ENCODE assay signal across 8 cellular contexts in genomic region chr1:65419681-65420589, GRCh38. TPM values are rescaled to one million over a fixed set of nuclear protein-coding genes. Genes with fewer than 3 reads are reported as not detected.
DNase-seq lines count a peak whose midpoint lies in the region; ATAC-seq, FAIRE-seq and TF ChIP-seq lines count a peak whose summit lies in the region.

No MANE protein-coding gene starts in this region.

- no peaks in the 10 kb centered on the region for H3K9me3 ChIP-seq in DOHH2 (ENCODE audit: control insufficient read depth, insufficient read depth, low read length)
- H3K9me3 ChIP-seq in Karpas-422 (ENCODE audit: low read length), result no peaks in the 10 kb centered on the region

- peaks cover 25% of the 10 kb centered on the region for H3K4me1 ChIP-seq in DOHH2 (ENCODE audit: control insufficient read depth, low read length)
- peaks cover 32% of the 10 kb centered on the region for H3K4me1 ChIP-seq in GM23338 (ENCODE audit: insufficient read depth)
- H3K4me1 ChIP-seq in Karpas-422 (ENCODE audit: low read length), result peaks cover 38% of the 10 kb centered on the region

- H3K27ac Mint-ChIP-seq in GM23338 (peak overlapping the region; percentile 95), naive B cell (peak overlapping the region in 5 of 6 donors; percentile 91 to 97 (median 94))
- H3K27ac Mint-ChIP-seq in stimulated activated effector memory CD8-positive, alpha-beta T cell treated with anti-CD3 and anti-CD28 coated beads, Interleukin-12 subunit alpha, Interleukin-12 subunit beta, amount 100 ng/mL, for 72 hours, result no peak overlapping the region

- H3F3A ChIP-seq in DOHH2 (ENCODE audit: control insufficient read depth, insufficient read depth) (no peaks in the 10 kb centered on the region), GM23338 (replicated peaks; ENCODE audit: low read depth) (peaks cover 11% of the 10 kb centered on the region; the same call in 1 of the 2 replicates)

- H3K4me3 Mint-ChIP-seq in GM23338 (no peak overlapping the region; the same call in 2 of the 3 replicates), naive B cell (peak overlapping the region in 1 of 8 donors; percentile 97)
- H3K4me3 Mint-ChIP-seq in stimulated activated effector memory CD8-positive, alpha-beta T cell treated with anti-CD3 and anti-CD28 coated beads, Interleukin-12 subunit alpha, Interleukin-12 subunit beta, amount 100 ng/mL, for 72 hours, result no peak overlapping the region

- DNase-seq in GM23338 (ENCODE audit: low spot score) (peak; percentile 99), Karpas-422 (peak; percentile 99), RCC 7860 (ENCODE audit: low spot score) (peak; percentile 98), activated T-helper 1 cell treated with Interleukin-2 at 50 U/mL for 16 hours (ENCODE audit: low read depth) (peak; percentile 97), fibroblast of gingiva (ENCODE audit: low read depth) (peak; percentile 99), naive B cell (peak; percentile 98)
- peak; percentile 92 to 98 for DNase-seq in stimulated activated effector memory CD8-positive, alpha-beta T cell treated with anti-CD3 and anti-CD28 coated beads, Interleukin-12 subunit alpha, Interleukin-12 subunit beta, amount 100 ng/mL, for 72 hours (ENCODE audit: low spot score in 2 of 2)

- H3K27me3 Mint-ChIP-seq in GM23338 (ENCODE audit: insufficient read depth, low read depth, poor library complexity) (peaks cover 3% of the 10 kb centered on the region), naive B cell (peaks cover 0 to 9% (median 9%) of the 10 kb centered on the region in 3 donors)

- H3K4me1 Mint-ChIP-seq in GM23338 (peaks cover 33% of the 10 kb centered on the region; the same call in 2 of the 3 replicates), naive B cell (peaks cover 6 to 12% (median 9%) of the 10 kb centered on the region in 3 donors)
- H3K4me1 Mint-ChIP-seq in stimulated activated effector memory CD8-positive, alpha-beta T cell treated with anti-CD3 and anti-CD28 coated beads, Interleukin-12 subunit alpha, Interleukin-12 subunit beta, amount 100 ng/mL, for 72 hours, result peaks cover 23% of the 10 kb centered on the region

- H3K9me2 ChIP-seq in DOHH2 (replicated peaks; ENCODE audit: control insufficient read depth, low read length), result no peaks in the 10 kb centered on the region
- H3K9me2 ChIP-seq in GM23338 (ENCODE audit: insufficient read depth), result no peaks in the 10 kb centered on the region
- H3K9me2 ChIP-seq in Karpas-422 (replicated peaks; ENCODE audit: insufficient read depth, low read length), result no peaks in the 10 kb centered on the region

- H3K4me3 ChIP-seq in DOHH2 (ENCODE audit: low read length) (peak overlapping the region; percentile 99), GM23338 (peak overlapping the region; percentile 82), Karpas-422 (ENCODE audit: low read length) (peak overlapping the region; percentile 95)

- no peak for TF ChIP-seq CTCF in DOHH2 (IDR thresholded peaks at IDR 0.05; ENCODE audit: low read depth, low read length, poor library complexity, severe bottlenecking)
- TF ChIP-seq CTCF in GM23338 (conservative IDR thresholded peaks at IDR 0.05; ENCODE audit: low read depth in 2 of 2), result no peak

- peak; percentile 73 for FAIRE-seq in RCC 7860 (lab: Jason Lieb, UNC)

- H3K27me3 ChIP-seq in DOHH2 (ENCODE audit: control insufficient read depth, low read length) (no peaks in the 10 kb centered on the region), GM23338 (ENCODE audit: insufficient read depth) (no peaks in the 10 kb centered on the region), Karpas-422 (ENCODE audit: low read length) (no peaks in the 10 kb centered on the region)

- peak overlapping the region; percentile 98 for H3K4me2 ChIP-seq in DOHH2 (ENCODE audit: low read length)
- peak overlapping the region; percentile 86 for H3K4me2 ChIP-seq in GM23338
- peak overlapping the region; percentile 88 for H3K4me2 ChIP-seq in Karpas-422 (ENCODE audit: low read depth, low read length, poor library complexity, severe bottlenecking)

- no peaks in the 10 kb centered on the region for H4K20me1 ChIP-seq in DOHH2 (ENCODE audit: control insufficient read depth, insufficient read depth, low read depth, low read length)
- H4K20me1 ChIP-seq in GM23338 (replicated peaks; ENCODE audit: insufficient read depth), result no peaks in the 10 kb centered on the region
- H4K20me1 ChIP-seq in Karpas-422 (ENCODE audit: insufficient read depth, low read depth, low read length), result no peaks in the 10 kb centered on the region

- no peaks in the 10 kb centered on the region for H3K36me3 Mint-ChIP-seq in GM23338 (ENCODE audit: low read depth)
- no peaks in the 10 kb centered on the region for H3K36me3 Mint-ChIP-seq in naive B cell
- peaks cover 7% of the 10 kb centered on the region for H3K36me3 Mint-ChIP-seq in stimulated activated effector memory CD8-positive, alpha-beta T cell treated with anti-CD3 and anti-CD28 coated beads, Interleukin-12 subunit alpha, Interleukin-12 subunit beta, amount 100 ng/mL, for 72 hours

- H2AFZ ChIP-seq in GM23338 (peak overlapping the region; percentile 67), Karpas-422 (ENCODE audit: low read length) (peak overlapping the region; percentile 100)

- H3K9me3 Mint-ChIP-seq in GM23338 (peaks cover 6% of the 10 kb centered on the region; the same call in 1 of the 3 replicates), naive B cell (no peaks in the 10 kb centered on the region)
- H3K9me3 Mint-ChIP-seq in stimulated activated effector memory CD8-positive, alpha-beta T cell treated with anti-CD3 and anti-CD28 coated beads, Interleukin-12 subunit alpha, Interleukin-12 subunit beta, amount 100 ng/mL, for 72 hours, result no peaks in the 10 kb centered on the region

- peaks cover 10% of the 10 kb centered on the region for H3K36me3 ChIP-seq in DOHH2 (ENCODE audit: control insufficient read depth, low read length)
- no peaks in the 10 kb centered on the region for H3K36me3 ChIP-seq in GM23338 (ENCODE audit: insufficient read depth)
- 0 out of 2 replicates have a peak, but pooled peaks cover under 1% of the 10 kb centered on the region for H3K36me3 ChIP-seq in Karpas-422 (ENCODE audit: insufficient read depth, low read length)

- ATAC-seq in GM23338, result peak; percentile 81
- peak; percentile 87 for ATAC-seq in naive B cell (ENCODE audit: low read depth in 2 of 2)
- ATAC-seq in stimulated activated effector memory CD8-positive, alpha-beta T cell treated with anti-CD3 and anti-CD28 coated beads, Interleukin-12 subunit alpha, Interleukin-12 subunit beta, amount 100 ng/mL, for 72 hours, result peak; percentile 94

- H3K79me2 ChIP-seq in DOHH2 (ENCODE audit: control insufficient read depth, low read length) (peaks cover 39% of the 10 kb centered on the region), GM23338 (replicated peaks; ENCODE audit: insufficient read depth) (peaks cover 37% of the 10 kb centered on the region), Karpas-422 (ENCODE audit: low read length) (peaks cover 42% of the 10 kb centered on the region)

- H3K9ac ChIP-seq in Karpas-422 (ENCODE audit: low read length), result peak overlapping the region; percentile 85

- H3K27ac ChIP-seq in DOHH2 (ENCODE audit: low read depth, low read length), result peak overlapping the region; percentile 47
- peak overlapping the region; percentile 95 for H3K27ac ChIP-seq in GM23338 (ENCODE audit: low read depth)
- no peak overlapping the region for H3K27ac ChIP-seq in Karpas-422 (ENCODE audit: low read length)

RNA-seq across cellular contexts. Expression of gene LEPR, which starts 0.5 kb away (rescaled TPM):
- total RNA-seq in GM23338 (2014; rRNA removed; shearing (Covaris generic)), result 3.8 and 4.7 TPM in 2 replicates
- polyA plus RNA-seq in GM23338 (2016; fragmentation: Nextera tagmentation; extraction: Ambion mirVana) (1.5 and 2.1 TPM in 2 replicates), naive B cell (ENCODE audit: low read depth in 6 of 6) (1 to 10 TPM in 3 of 6 donors, under 1 TPM in 3; 0.25 to 4.5 (median 1.00) TPM)
- 1.4 and 1.5 TPM in 2 replicates for total RNA-seq in Karpas-422 (2014; rRNA removed; shearing (Covaris generic); ENCODE audit: low replicate concordance)

RNA-seq across cellular contexts. Expression of gene LEPROT, which starts 0.5 kb away (rescaled TPM):
- total RNA-seq in GM23338 (2014; rRNA removed; shearing (Covaris generic)), result 22.9 and 26.7 TPM in 2 replicates
- polyA plus RNA-seq in GM23338 (2016; fragmentation: Nextera tagmentation; extraction: Ambion mirVana) (19.3 and 24.9 TPM in 2 replicates), naive B cell (ENCODE audit: low read depth in 6 of 6) (10 to 100 TPM in 1 of 6 donors, 1 to 10 TPM in 4, not detected in 1; 7.9 to 11.1 (median 8.1) TPM)
- 11.8 and 31.3 TPM in 2 replicates for total RNA-seq in Karpas-422 (2014; rRNA removed; shearing (Covaris generic); ENCODE audit: low replicate concordance)
